Comparison of ENCODE assay signal across 1 cellular context in the genomic region with DNA sequence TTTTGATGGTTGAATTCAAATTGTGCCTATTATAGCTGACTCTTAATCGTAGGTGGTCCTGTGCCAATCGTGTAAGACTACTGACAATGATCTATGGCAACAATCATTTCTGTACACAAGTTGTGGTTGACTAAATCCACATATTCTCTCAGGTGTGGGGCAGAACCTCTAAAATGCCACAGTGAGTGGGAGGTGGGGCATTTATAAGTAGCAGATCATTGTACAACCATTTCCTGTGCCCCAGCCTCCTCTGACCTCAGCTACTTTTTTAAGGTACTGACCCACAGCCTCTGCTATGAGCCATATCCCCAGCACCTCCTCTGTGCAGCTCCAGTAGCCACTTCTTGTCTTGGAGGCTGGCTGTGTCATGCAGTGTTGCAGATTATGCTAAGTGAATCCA.
TF ChIP-seq lines count a peak whose summit lies in the region.

No MANE protein-coding gene starts in this region.

TF ChIP-seq in GM12878, 131 proteins besides CTCF, POLR2A, EP300 and RAD21 (continued from another document):
- TF ChIP-seq, protein P1, sequence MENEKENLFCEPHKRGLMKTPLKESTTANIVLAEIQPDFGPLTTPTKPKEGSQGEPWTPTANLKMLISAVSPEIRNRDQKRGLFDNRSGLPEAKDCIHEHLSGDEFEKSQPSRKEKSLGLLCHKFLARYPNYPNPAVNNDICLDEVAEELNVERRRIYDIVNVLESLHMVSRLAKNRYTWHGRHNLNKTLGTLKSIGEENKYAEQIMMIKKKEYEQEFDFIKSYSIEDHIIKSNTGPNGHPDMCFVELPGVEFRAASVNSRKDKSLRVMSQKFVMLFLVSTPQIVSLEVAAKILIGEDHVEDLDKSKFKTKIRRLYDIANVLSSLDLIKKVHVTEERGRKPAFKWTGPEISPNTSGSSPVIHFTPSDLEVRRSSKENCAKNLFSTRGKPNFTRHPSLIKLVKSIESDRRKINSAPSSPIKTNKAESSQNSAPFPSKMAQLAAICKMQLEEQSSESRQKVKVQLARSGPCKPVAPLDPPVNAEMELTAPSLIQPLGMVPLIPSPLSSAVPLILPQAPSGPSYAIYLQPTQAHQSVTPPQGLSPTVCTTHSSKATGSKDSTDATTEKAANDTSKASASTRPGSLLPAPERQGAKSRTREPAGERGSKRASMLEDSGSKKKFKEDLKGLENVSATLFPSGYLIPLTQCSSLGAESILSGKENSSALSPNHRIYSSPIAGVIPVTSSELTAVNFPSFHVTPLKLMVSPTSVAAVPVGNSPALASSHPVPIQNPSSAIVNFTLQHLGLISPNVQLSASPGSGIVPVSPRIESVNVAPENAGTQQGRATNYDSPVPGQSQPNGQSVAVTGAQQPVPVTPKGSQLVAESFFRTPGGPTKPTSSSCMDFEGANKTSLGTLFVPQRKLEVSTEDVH (IDR thresholded peaks at IDR 0.05; ENCODE audit: low read depth, partially characterized antibody) = no peak
- TF ChIP-seq EED (IDR thresholded peaks at IDR 0.05; ENCODE audit: low read depth) (no peak), ATF2 (IDR thresholded peaks at IDR 0.05; ENCODE audit: low read length) (peak; percentile 52; the same call in 1 of the 2 replicates), CEBPB (IDR thresholded peaks at IDR 0.05; ENCODE audit: borderline replicate concordance in 1 of 2, low read depth in 2 of 2, low read length in 2 of 2) (0 out of 4 replicates have a peak, but pooled peaks of 1 of the 2 experiments have one; percentile 30), PAX5 (IDR thresholded peaks at IDR 0.05; ENCODE audit: borderline replicate concordance, low read depth, low read length) (peak; percentile 34; the same call in 1 of the 2 replicates), ZNF217 (IDR thresholded peaks at IDR 0.05) (no peak), SREBF2 (IDR thresholded peaks at IDR 0.05; ENCODE audit: low read length) (no peak), NFYA (IDR thresholded peaks at IDR 0.05; ENCODE audit: borderline replicate concordance, low read depth, low read length) (no peak), MEF2B (IDR thresholded peaks at IDR 0.05; ENCODE audit: partially characterized antibody, poor library complexity, severe bottlenecking) (peak; percentile 62), NR2F1 (conservative IDR thresholded peaks at IDR 0.05) (peak; percentile 73), ATF7 (IDR thresholded peaks at IDR 0.05; ENCODE audit: low read depth) (peak; percentile 34; the same call in 1 of the 2 replicates), ZNF384 (IDR thresholded peaks at IDR 0.05; ENCODE audit: borderline replicate concordance, low read depth, low read length) (no peak)
